In genomic region chr1:162153374-162153773, GRCh38 we compare ENCODE assay signal across 20 cellular contexts.
"Had no signal": no experiment of that assay in that cellular context is flagged by ENCODE, and none has a peak within 500 bp of the region (broad histone marks: within the 10 kb centered on the region; RNA-seq: fewer than 3 reads in every experiment).

No MANE protein-coding gene starts in this region.

- H3K4me3 ChIP-seq: Peyer's patch, SJSA1, SK-N-MC had no signal

- H3K27ac ChIP-seq: Peyer's patch, SJSA1, SK-N-MC had no signal

- H3K4me1 ChIP-seq: Peyer's patch, SJSA1 had no signal

- H3K9me3 ChIP-seq: Peyer's patch, SJSA1 had no signal

- ATAC-seq: PC-3, Right ventricle myocardium inferior had no signal

- H3K36me3 ChIP-seq: Peyer's patch had no signal

- H3K27me3 ChIP-seq: Peyer's patch, SJSA1 had no signal

- DNase-seq: IMR-90; Kasumi-1; KG1; MM.1S; NCI-H1092 treated with DMSO at 0.1 percent for 48 hours; NCI-H1436; NCI-H187; NCI-H2029; NCI-H2081 treated with DMSO at 0.1 percent for 48 hours; NCI-H2227 treated with DMSO at 0.1 percent for 48 hours; NCI-H524; NCI-H526 treated with DMSO at 0.1 percent for 48 hours; NCI-H774; NK-92 treated with Interleukin-12 subunit alpha and Interleukin-12 subunit beta, amount 100 ng/mL, for 24 hours; PC-3; Peyer's patch; SIG-M5 had no signal
